1 cellular context compared by ENCODE assay signal in genomic region chr15:70090436-70091291, GRCh38.
A peak's percentile ranks its signal among the peaks of the same experiment; 100 is the strongest.
TF ChIP-seq lines count a peak whose summit lies in the region.

No MANE protein-coding gene starts in this region.

TF ChIP-seq in H1, 55 proteins besides CTCF, POLR2A, EP300 and RAD21 (continued from another document):
- TF ChIP-seq POLR2AphosphoS5 (IDR thresholded peaks at IDR 0.05; ENCODE audit: low read depth, low read length) = peak; percentile 47; the same call in 1 of the 2 replicates
